17 cellular contexts compared by ENCODE assay signal in the genomic region with DNA sequence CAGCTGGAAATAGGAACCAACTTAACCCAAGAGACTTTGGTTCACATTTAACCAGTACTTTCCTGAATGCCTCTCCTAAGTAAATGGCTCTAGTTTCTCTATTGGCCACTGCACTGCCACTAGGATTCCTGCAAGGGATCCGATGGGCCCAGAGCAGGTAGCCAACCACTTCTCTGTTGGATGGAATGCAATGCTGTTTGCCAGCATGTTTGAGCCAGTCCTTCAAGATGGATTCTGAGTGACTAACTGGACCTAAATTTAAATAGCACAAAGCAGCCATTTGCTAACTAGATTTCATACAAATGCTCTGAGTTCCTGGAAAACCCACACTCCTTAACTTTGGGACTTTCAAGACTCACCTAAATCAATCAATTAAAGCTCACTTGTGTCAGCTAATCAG. TPM values are rescaled to one million over a fixed set of nuclear protein-coding genes. Genes with fewer than 3 reads are reported as not detected.
"Had no signal": no experiment of that assay in that cellular context is flagged by ENCODE, and none has a peak within 500 bp of the region (broad histone marks: within the 10 kb centered on the region; RNA-seq: fewer than 3 reads in every experiment).

No MANE protein-coding gene starts in this region.

- H3K4me1 Mint-ChIP-seq: brain had no signal

- H3K27ac ChIP-seq: gastrocnemius medialis, parathyroid adenoma, SJCRH30, tibial artery, vagina had no signal

- H3K9me3 Mint-ChIP-seq: brain; central memory CD8-positive, alpha-beta T cell had no signal

- H3K4me3 ChIP-seq: gastrocnemius medialis, SJCRH30, tibial artery, vagina had no signal

- H3K4me1 ChIP-seq: gastrocnemius medialis, parathyroid adenoma, SJCRH30, tibial artery, vagina had no signal

- H3K9me3 ChIP-seq: gastrocnemius medialis, SJCRH30, tibial artery, vagina had no signal

- ATAC-seq: gastrocnemius medialis, left ventricle myocardium superior had no signal

- H3K27ac Mint-ChIP-seq: brain had no signal

- H3K4me3 Mint-ChIP-seq: brain; central memory CD8-positive, alpha-beta T cell had no signal

- H3K27me3 Mint-ChIP-seq: brain; central memory CD8-positive, alpha-beta T cell had no signal

- DNase-seq: activated gamma-delta T cell treated with Interleukin-2 at 50 U/mL for 16 hours; amniotic stem cell; cortex of kidney; effector CD8-positive, alpha-beta T cell; gastrocnemius medialis; kidney; left ventricle myocardium superior; mesendoderm; retina; SJCRH30; stimulated activated CD4-positive, alpha-beta T cell treated with anti-CD3 and anti-CD28 coated beads, Interleukin-4, amount 100 ng/mL, for 1 hour; stimulated activated CD8-positive, alpha-beta memory T cell treated with anti-CD3 and anti-CD28 coated beads, Interleukin-4, amount 100 ng/mL, for 48 hours; tibial artery had no signal

- H3K27me3 ChIP-seq: gastrocnemius medialis, SJCRH30, tibial artery, vagina had no signal

RNA-seq across cellular contexts. Expression of a gene that starts 52.3 kb away (rescaled TPM):
- total RNA-seq: SJCRH30 had no signal
